ENCODE assay signal across 23 cellular contexts in genomic region chr20:57505991-57506390, GRCh38. TPM values are rescaled to one million over a fixed set of nuclear protein-coding genes. Genes with fewer than 3 reads are reported as not detected.
DNase-seq lines count a peak whose midpoint lies in the region; ATAC-seq lines count a peak whose summit lies in the region.
"Had no signal": no experiment of that assay in that cellular context is flagged by ENCODE, and none has a peak within 500 bp of the region (broad histone marks: within the 10 kb centered on the region; RNA-seq: fewer than 3 reads in every experiment).

No MANE protein-coding gene starts in this region.

- DNase-seq in NCI-H524 (lab: John Stamatoyannopoulos, UW) (peak; percentile 19 to 39), NCI-H524 treated with DMSO at 0.1 percent for 48 hours (lab: John Stamatoyannopoulos, UW) (no peak), NCI-H2196 (lab: John Stamatoyannopoulos, UW; ENCODE audit: unreplicated experiment) (peak; percentile 82), SHP77 treated with DMSO at 0.1 percent for 48 hours (lab: John Stamatoyannopoulos, UW) (peak; percentile 31), HPDE6-E6E7 (ENCODE audit: extremely low spot score) (no peak), COLO829 (ENCODE audit: low spot score) (no peak), posterior vena cava (ENCODE audit: low spot score) (no peak)
- DNase-seq: activated CD4-positive, CD25-positive, alpha-beta regulatory T cell; activated CD8-positive, alpha-beta T cell treated with anti-CD3 and anti-CD28 coated beads for 36 hours; activated naive CD4-positive, alpha-beta T cell; activated T-cell treated with anti-CD3 and anti-CD28 coated beads, Interleukin-2, amount 50 U/mL, for 1 hour; amygdala; caudate nucleus; CD4-positive, CD25-positive, alpha-beta regulatory T cell; Kasumi-1; NCI-H1436; NCI-H526; PC-9; uterus had no signal

- no peak for ATAC-seq in GM21526 (IDR thresholded peaks at IDR 0.05; ENCODE audit: low FRiP score, unreplicated experiment)
- ATAC-seq: activated CD8-positive, alpha-beta T cell treated with anti-CD3 and anti-CD28 coated beads for 36 hours had no signal

- intact Hi-C loops in posterior vena cava (cut with DNase I) = no loop called here

RNA-seq across cellular contexts. Expression of gene CTCFL, which starts 18.9 kb away (rescaled TPM):
- not detected for total RNA-seq in posterior vena cava
- total RNA-seq: activated CD8-positive, alpha-beta T cell treated with anti-CD3 and anti-CD28 coated beads for 36 hours; CD4-positive, CD25-positive, alpha-beta regulatory T cell; dermis microvascular lymphatic vessel endothelial cell; frontal cortex; PC-9 had no signal

RNA-seq across cellular contexts. Expression of gene PCK1, which starts 54.9 kb away (rescaled TPM):
- total RNA-seq in posterior vena cava = under 1 TPM; 0.57 to 0.93 TPM
- total RNA-seq: A673; activated CD8-positive, alpha-beta T cell treated with anti-CD3 and anti-CD28 coated beads for 36 hours; CD4-positive, CD25-positive, alpha-beta regulatory T cell; dermis microvascular lymphatic vessel endothelial cell; PC-9 had no signal

Comparison
In these comparisons a context has a peak if more than half of its experiments do, and no peak if none do; other contexts are left out.
1. DNase-seq: peak in NCI-H524 (2 of 2), NCI-H2196 (single experiment) and SHP77 treated with DMSO at 0.1 percent for 48 hours (single experiment); none in NCI-H524 treated with DMSO at 0.1 percent for 48 hours (single experiment), HPDE6-E6E7 (single experiment), COLO829 (single experiment) and posterior vena cava (single experiment).